ENCODE assay signal across 13 cellular contexts in the genomic region with DNA sequence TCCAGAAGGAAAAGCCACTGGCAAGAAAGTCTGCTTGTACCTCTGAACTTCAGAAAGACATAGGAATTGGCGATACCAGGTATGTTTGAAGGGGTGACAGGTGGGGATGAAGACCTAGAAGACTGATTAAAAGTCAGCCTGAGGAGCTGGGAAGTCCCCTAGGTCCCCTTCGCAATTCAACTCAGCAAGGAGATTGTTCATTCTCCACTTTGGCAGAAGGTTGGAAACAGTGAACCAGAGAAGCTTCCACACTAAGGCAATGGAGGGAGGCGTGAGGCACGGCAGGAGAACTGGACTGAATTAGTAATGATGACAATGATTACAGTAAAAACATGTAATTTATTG.
DNase-seq lines count a peak whose midpoint lies in the region; ATAC-seq lines count a peak whose summit lies in the region.
"Had no signal": no experiment of that assay in that cellular context is flagged by ENCODE, and none has a peak within 500 bp of the region (broad histone marks: within the 10 kb centered on the region; RNA-seq: fewer than 3 reads in every experiment).

No MANE protein-coding gene starts in this region.

- no peak for DNase-seq in NCI-H146 treated with DMSO at 0.1 percent for 48 hours (lab: John Stamatoyannopoulos, UW; ENCODE audit: unreplicated experiment)
- no peak for DNase-seq in NCI-H2196 treated with DMSO at 0.1 percent for 48 hours (lab: John Stamatoyannopoulos, UW; ENCODE audit: unreplicated experiment)
- DNase-seq in activated naive CD4-positive, alpha-beta T cell treated with anti-CD3 and anti-CD28 coated beads, Interleukin-2, amount 50 U/mL, for 72 hours (ENCODE audit: low spot score in 2 of 2): no peak
- DNase-seq: activated CD8-positive, alpha-beta memory T cell treated with anti-CD3 and anti-CD28 coated beads, Interleukin-2, amount 50 U/mL, for 4 hours; Calu3; IMR-90; NCI-H1694; upper lobe of right lung had no signal

- no peaks in the 10 kb centered on the region for H3K36me3 Mint-ChIP-seq in activated naive CD4-positive, alpha-beta T cell treated with anti-CD3 and anti-CD28 coated beads, Interleukin-2, amount 50 U/mL, for 72 hours

- H3K9me3 Mint-ChIP-seq in activated naive CD4-positive, alpha-beta T cell treated with anti-CD3 and anti-CD28 coated beads, Interleukin-2, amount 50 U/mL, for 72 hours: no peaks in the 10 kb centered on the region

- ATAC-seq in GM18502 (IDR thresholded peaks at IDR 0.05; ENCODE audit: poor library complexity, unreplicated experiment) (peak; percentile 59), GM19455 (IDR thresholded peaks at IDR 0.05; ENCODE audit: unreplicated experiment) (peak; percentile 38), HG02840 (IDR thresholded peaks at IDR 0.05; ENCODE audit: low FRiP score, unreplicated experiment) (peak; percentile 51), HG03432 (IDR thresholded peaks at IDR 0.05; ENCODE audit: unreplicated experiment) (peak; percentile 56), GM18520 (IDR thresholded peaks at IDR 0.05; ENCODE audit: unreplicated experiment) (no peak)
- no peak for ATAC-seq in activated naive CD4-positive, alpha-beta T cell treated with anti-CD3 and anti-CD28 coated beads, Interleukin-2, amount 50 U/mL, for 72 hours
- ATAC-seq: upper lobe of right lung had no signal

- H3K27ac Mint-ChIP-seq in activated naive CD4-positive, alpha-beta T cell treated with anti-CD3 and anti-CD28 coated beads, Interleukin-2, amount 50 U/mL, for 72 hours: no peak overlapping the region

Comparison
In these comparisons a context has a peak if more than half of its experiments do, and no peak if none do; other contexts are left out.
1. ATAC-seq: peak in GM18502 (single experiment), GM19455 (single experiment), HG02840 (single experiment) and HG03432 (single experiment); none in GM18520 (single experiment) and activated naive CD4-positive, alpha-beta T cell treated with anti-CD3 and anti-CD28 coated beads, Interleukin-2, amount 50 U/mL, for 72 hours (0 of 2).